Comparison of ENCODE assay signal across 21 cellular contexts in the genomic region with DNA sequence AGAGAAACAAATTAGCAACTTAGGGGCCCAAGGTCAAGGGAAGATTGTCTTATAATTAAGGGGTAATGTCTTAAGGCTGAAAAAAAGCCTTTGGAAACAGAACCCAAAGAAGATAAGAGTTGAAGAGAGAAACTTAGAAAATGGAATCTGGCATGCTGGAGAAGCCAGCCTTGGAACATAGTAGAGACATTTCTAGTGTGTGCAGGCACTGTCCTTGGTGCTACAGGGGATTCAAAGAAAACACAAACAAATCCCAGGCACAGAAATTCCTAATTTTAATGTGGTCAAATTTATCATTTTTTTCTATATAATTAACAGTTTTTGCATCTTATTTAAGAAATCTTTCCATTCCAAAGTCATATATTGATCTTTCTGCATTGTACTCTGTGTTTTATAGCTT.
DNase-seq lines count a peak whose midpoint lies in the region; ATAC-seq, FAIRE-seq and TF ChIP-seq lines count a peak whose summit lies in the region.
"Had no signal": no experiment of that assay in that cellular context is flagged by ENCODE, and none has a peak within 500 bp of the region (broad histone marks: within the 10 kb centered on the region; RNA-seq: fewer than 3 reads in every experiment).

No MANE protein-coding gene starts in this region.

- TF ChIP-seq CTCF in HEK293 (tag by site-specific recombination; IDR thresholded peaks at IDR 0.05) (no peak), GM12878 (IDR thresholded peaks at IDR 0.05 in 2 of 3, conservative IDR thresholded peaks at IDR 0.05 in 1 of 3; ENCODE audit: control insufficient read depth in 2 of 3, extremely low read depth in 1 of 3, insufficient read depth in 1 of 3, low read depth in 3 of 3, low read length in 3 of 3) (no peak), GM10248 (IDR thresholded peaks at IDR 0.05; ENCODE audit: control extremely low read depth, extremely low read depth, low read depth, missing control alignments) (no peak)

- POLR2A ChIA-PET in HEK293 (lab: Yijun Ruan, JAX) (no interaction called here), GM12878 (lab: Charles Lee) (no interaction called here), GM10248 (lab: Yijun Ruan, JAX) (no interaction called here)

- RAD21 ChIA-PET in GM12878 (lab: Charles Lee; ENCODE audit: unreplicated experiment): no interaction called here

- no peaks in the 10 kb centered on the region for H3K27me3 ChIP-seq in GM12878 (replicated peaks in 1 of 2; ENCODE audit: control insufficient read depth in 2 of 2, insufficient read depth in 2 of 2, low read length in 1 of 2)
- H3K27me3 ChIP-seq: BE2C had no signal

- CTCF ChIA-PET in HEK293 (lab: Yijun Ruan, JAX): interaction anchor here (1.0 kb wide), 1 partner anchor 650 kb away, joined by 3 read pairs; no protein-coding TSS in a partner anchor
- CTCF ChIA-PET in GM12878 (lab: Yijun Ruan, JAX): no interaction called here
- CTCF ChIA-PET in GM10248 (lab: Yijun Ruan, JAX): no interaction called here

- SMC1A ChIA-PET in GM12878 (lab: Charles Lee; ENCODE audit: uncharacterized antibody, unreplicated experiment): no interaction called here

- intact Hi-C loops in GM12878 (cut with micrococcal nuclease; ENCODE audit: unreplicated experiment): no loop called here

- ATAC-seq in GM12878: no peak

- H3K27ac ChIP-seq in HEK293 (ENCODE audit: extremely low read depth, low read depth, low read length) (no peak overlapping the region), GM12878 (ENCODE audit: control insufficient read depth, insufficient read depth) (no peak overlapping the region)

- H3K4me1 ChIP-seq in HEK293 (ENCODE audit: control insufficient read depth, insufficient read depth, low read length): no peaks in the 10 kb centered on the region
- H3K4me1 ChIP-seq in GM12878 (ENCODE audit: control insufficient read depth, insufficient read depth, low read length): no peaks in the 10 kb centered on the region
- H3K4me1 ChIP-seq: BE2C, HAP-1 had no signal

- H3K36me3 ChIP-seq in HEK293 (ENCODE audit: control insufficient read depth in 2 of 2, insufficient read depth in 1 of 2, low read length in 2 of 2) (no peaks in the 10 kb centered on the region), GM12878 (ENCODE audit: control insufficient read depth in 2 of 2, insufficient read depth in 2 of 2, low read length in 1 of 2) (no peaks in the 10 kb centered on the region)
- H3K36me3 ChIP-seq: BE2C, HAP-1 had no signal

- H2AFZ ChIP-seq in GM12878 (ENCODE audit: control insufficient read depth, low read depth, low read length): no peak overlapping the region

- in situ Hi-C loops in GM12878 (cut with MboI): no loop called here

- no peaks in the 10 kb centered on the region for H4K20me1 ChIP-seq in GM12878 (ENCODE audit: control insufficient read depth, insufficient read depth)

- no peak for TF ChIP-seq EP300 in GM12878 (IDR thresholded peaks at IDR 0.05; ENCODE audit: borderline replicate concordance in 1 of 2, control insufficient read depth in 1 of 2, low read depth in 2 of 2, low read length in 2 of 2)

- no peak for FAIRE-seq in GM12878 (lab: Jason Lieb, UNC)
- FAIRE-seq: G401.6, HTR-8/SVneo had no signal

- H3K4me3 ChIP-seq in HEK293 (ENCODE audit: low read depth, low read length) (no peak overlapping the region), GM12878 (no peak overlapping the region)
- H3K4me3 ChIP-seq: HAP-1 had no signal

- no peak for TF ChIP-seq RAD21 in GM12878 (IDR thresholded peaks at IDR 0.05; ENCODE audit: insufficient read depth, low read depth, low read length)

- BruUV-seq in GM12878 (replicated peaks; lab: Mats Ljungman, UMichigan): no TSS peak

- no peak overlapping the region for H3K9ac ChIP-seq in GM12878 (ENCODE audit: control insufficient read depth, insufficient read depth, low read length)

- no peak for TF ChIP-seq POLR2A in GM12878 (IDR thresholded peaks at IDR 0.05; ENCODE audit: low read depth, low read length)

- DNase-seq in EH (ENCODE audit: low read depth) (peak; percentile 7), GM12878 (ENCODE audit: low read depth, low spot score) (no peak), GM10248 (ENCODE audit: extremely low spot score) (no peak), midbrain (lab: John Stamatoyannopoulos, UW) (no peak), NCI-H1694 (lab: John Stamatoyannopoulos, UW) (no peak)
- DNase-seq: ACHN; BE2C; C1 segment of cervical spinal cord; CD4-positive, CD25-positive, alpha-beta regulatory T cell; CD8-positive, alpha-beta memory T cell; COR-L47; DMS 273 treated with DMSO at 0.1 percent for 48 hours; DMS53; DND-41; HFFc6; IMR-90; KBM-7 had no signal

- no peaks in the 10 kb centered on the region for H3K9me3 ChIP-seq in HEK293 (ENCODE audit: control insufficient read depth, insufficient read depth, low read depth, low read length)
- no peaks in the 10 kb centered on the region for H3K9me3 ChIP-seq in GM12878 (replicated peaks; ENCODE audit: control insufficient read depth, insufficient read depth, low read length)
- H3K9me3 ChIP-seq: BE2C, HAP-1 had no signal

- H3K79me2 ChIP-seq in GM12878 (ENCODE audit: control insufficient read depth, insufficient read depth, low read length): no peaks in the 10 kb centered on the region

- no peak overlapping the region for H3K4me2 ChIP-seq in GM12878 (ENCODE audit: control insufficient read depth, insufficient read depth)

TF ChIP-seq in HEK293, 187 proteins besides CTCF, POLR2A, EP300 and RAD21:
- no peak for TF ChIP-seq ZNF426 (tag by site-specific recombination; IDR thresholded peaks at IDR 0.05)
- TF ChIP-seq, protein P1, sequence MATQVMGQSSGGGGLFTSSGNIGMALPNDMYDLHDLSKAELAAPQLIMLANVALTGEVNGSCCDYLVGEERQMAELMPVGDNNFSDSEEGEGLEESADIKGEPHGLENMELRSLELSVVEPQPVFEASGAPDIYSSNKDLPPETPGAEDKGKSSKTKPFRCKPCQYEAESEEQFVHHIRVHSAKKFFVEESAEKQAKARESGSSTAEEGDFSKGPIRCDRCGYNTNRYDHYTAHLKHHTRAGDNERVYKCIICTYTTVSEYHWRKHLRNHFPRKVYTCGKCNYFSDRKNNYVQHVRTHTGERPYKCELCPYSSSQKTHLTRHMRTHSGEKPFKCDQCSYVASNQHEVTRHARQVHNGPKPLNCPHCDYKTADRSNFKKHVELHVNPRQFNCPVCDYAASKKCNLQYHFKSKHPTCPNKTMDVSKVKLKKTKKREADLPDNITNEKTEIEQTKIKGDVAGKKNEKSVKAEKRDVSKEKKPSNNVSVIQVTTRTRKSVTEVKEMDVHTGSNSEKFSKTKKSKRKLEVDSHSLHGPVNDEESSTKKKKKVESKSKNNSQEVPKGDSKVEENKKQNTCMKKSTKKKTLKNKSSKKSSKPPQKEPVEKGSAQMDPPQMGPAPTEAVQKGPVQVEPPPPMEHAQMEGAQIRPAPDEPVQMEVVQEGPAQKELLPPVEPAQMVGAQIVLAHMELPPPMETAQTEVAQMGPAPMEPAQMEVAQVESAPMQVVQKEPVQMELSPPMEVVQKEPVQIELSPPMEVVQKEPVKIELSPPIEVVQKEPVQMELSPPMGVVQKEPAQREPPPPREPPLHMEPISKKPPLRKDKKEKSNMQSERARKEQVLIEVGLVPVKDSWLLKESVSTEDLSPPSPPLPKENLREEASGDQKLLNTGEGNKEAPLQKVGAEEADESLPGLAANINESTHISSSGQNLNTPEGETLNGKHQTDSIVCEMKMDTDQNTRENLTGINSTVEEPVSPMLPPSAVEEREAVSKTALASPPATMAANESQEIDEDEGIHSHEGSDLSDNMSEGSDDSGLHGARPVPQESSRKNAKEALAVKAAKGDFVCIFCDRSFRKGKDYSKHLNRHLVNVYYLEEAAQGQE (tag by site-specific recombination; IDR thresholded peaks at IDR 0.05): peak; percentile 89
TF ChIP-seq in HEK293: peak in this region for 1.

TF ChIP-seq in GM12878, 131 proteins besides CTCF, POLR2A, EP300 and RAD21:
- TF ChIP-seq, protein P2, sequence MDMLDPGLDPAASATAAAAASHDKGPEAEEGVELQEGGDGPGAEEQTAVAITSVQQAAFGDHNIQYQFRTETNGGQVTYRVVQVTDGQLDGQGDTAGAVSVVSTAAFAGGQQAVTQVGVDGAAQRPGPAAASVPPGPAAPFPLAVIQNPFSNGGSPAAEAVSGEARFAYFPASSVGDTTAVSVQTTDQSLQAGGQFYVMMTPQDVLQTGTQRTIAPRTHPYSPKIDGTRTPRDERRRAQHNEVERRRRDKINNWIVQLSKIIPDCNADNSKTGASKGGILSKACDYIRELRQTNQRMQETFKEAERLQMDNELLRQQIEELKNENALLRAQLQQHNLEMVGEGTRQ (IDR thresholded peaks at IDR 0.05; ENCODE audit: borderline replicate concordance, low read depth, low read length): no peak
- TF ChIP-seq, protein P1 (IDR thresholded peaks at IDR 0.05; ENCODE audit: low read depth, low read length): 0 out of 2 replicates have a peak, but pooled peaks have one; percentile 46
